Comparison of ENCODE assay signal across 24 cellular contexts in genomic region chr5:65229841-65230240, GRCh38.
A peak's percentile ranks its signal among the peaks of the same experiment; 100 is the strongest.
DNase-seq lines count a peak whose midpoint lies in the region; ATAC-seq, FAIRE-seq and TF ChIP-seq lines count a peak whose summit lies in the region.
"Had no signal": no experiment of that assay in that cellular context is flagged by ENCODE, and none has a peak within 500 bp of the region (broad histone marks: within the 10 kb centered on the region; RNA-seq: fewer than 3 reads in every experiment).

No MANE protein-coding gene starts in this region.

- TF ChIP-seq POLR2A in HCT116 (IDR thresholded peaks at IDR 0.05; ENCODE audit: borderline replicate concordance, extremely low read depth, insufficient read depth, insufficient read length) (no peak), GM12878 (IDR thresholded peaks at IDR 0.05; ENCODE audit: low read depth, low read length) (no peak)

- no peak overlapping the region for H3K27ac Mint-ChIP-seq in endodermal cell
- H3K27ac Mint-ChIP-seq: CD14-positive monocyte; CD4-positive, alpha-beta memory T cell; CD4-positive, CD25-positive, alpha-beta regulatory T cell; CD8-positive, alpha-beta memory T cell had no signal

- CTCF ChIA-PET in HCT116 (lab: Charles Lee) (no interaction called here), GM12878 (lab: Yijun Ruan, JAX) (interaction anchor here (0.9 kb wide), 1 partner anchor 15 kb away, joined by 3 read pairs; no protein-coding TSS in a partner anchor)

- H3K4me1 Mint-ChIP-seq in endodermal cell, result peaks cover 4% of the 10 kb centered on the region
- H3K4me1 Mint-ChIP-seq: CD14-positive monocyte; CD4-positive, alpha-beta memory T cell; CD8-positive, alpha-beta memory T cell had no signal

- WGBS in GM12878 (ENCODE audit: insufficient coverage, insufficient replicate concordance, low lambda C conversion rate, missing lambda C conversion rate), result 0% methylated on average over 1 of the region's 1 CpG
- WGBS in endodermal cell (ENCODE audit: insufficient coverage in 1 of 2, insufficient read length in 1 of 2), 2 experiments, result 94 to 100% methylated on average over 1 of the region's 1 CpG

- H3K9ac ChIP-seq in HCT116 (ENCODE audit: low read length) (no peak overlapping the region), GM12878 (ENCODE audit: control insufficient read depth, insufficient read depth, low read length) (no peak overlapping the region), endodermal cell (ENCODE audit: extremely low read depth, low read length, poor library complexity, severe bottlenecking) (no peak overlapping the region)
- H3K9ac ChIP-seq: BLaER1 had no signal

- no TSS peak for BruUV-seq in HCT116 (replicated peaks; lab: Mats Ljungman, UMichigan)
- no TSS peak for BruUV-seq in GM12878 (replicated peaks; lab: Mats Ljungman, UMichigan)

- SMC1A ChIA-PET in GM12878 (lab: Charles Lee; ENCODE audit: uncharacterized antibody, unreplicated experiment), result interaction anchor here (0.6 to 2.8 kb wide), 2 partner anchors 13 to 45 kb away, joined by 3 to 13 read pairs; no protein-coding TSS in a partner anchor

- intact Hi-C loops in HCT116 (cut with micrococcal nuclease) (no loop called here), GM12878 (cut with micrococcal nuclease; ENCODE audit: unreplicated experiment) (no loop called here)

- H4K20me1 ChIP-seq in HCT116 (ENCODE audit: insufficient read depth) (no peaks in the 10 kb centered on the region), GM12878 (ENCODE audit: control insufficient read depth, insufficient read depth) (no peaks in the 10 kb centered on the region)
- H4K20me1 ChIP-seq: BLaER1 had no signal

- in situ Hi-C loops in GM12878 (cut with MboI), result no loop called here
- in situ Hi-C loops in HAP-1 (cut with MboI; ENCODE audit: low sequenced_read_pairs), result no loop called here

- ATAC-seq in HCT116 (no peak), GM12878 (no peak), SK-N-SH treated with all-trans-retinoic acid at 6 μM for 48 hours (no peak)

- TF ChIP-seq RAD21 in HCT116 (IDR thresholded peaks at IDR 0.05; ENCODE audit: low read depth) (no peak), GM12878 (IDR thresholded peaks at IDR 0.05; ENCODE audit: insufficient read depth, low read depth, low read length) (no peak)

- H3K4me1 ChIP-seq in HCT116 (ENCODE audit: control insufficient read depth in 1 of 2, insufficient read depth in 2 of 2, low read length in 2 of 2) (no peaks in the 10 kb centered on the region), GM12878 (ENCODE audit: control insufficient read depth, insufficient read depth, low read length) (no peaks in the 10 kb centered on the region), endodermal cell (ENCODE audit: control insufficient read depth, insufficient read depth, low read length) (no peaks in the 10 kb centered on the region), HAP-1 (no peaks in the 10 kb centered on the region)
- H3K4me1 ChIP-seq: BE2C, BLaER1 had no signal

- H3K36me3 Mint-ChIP-seq in endodermal cell (ENCODE audit: low read depth), result peaks cover 9% of the 10 kb centered on the region
- H3K36me3 Mint-ChIP-seq: CD14-positive monocyte; CD4-positive, CD25-positive, alpha-beta regulatory T cell had no signal

- H3K27me3 ChIP-seq in HCT116 (ENCODE audit: insufficient read depth, low read length), result no peaks in the 10 kb centered on the region
- no peaks in the 10 kb centered on the region for H3K27me3 ChIP-seq in GM12878 (replicated peaks in 1 of 2; ENCODE audit: control insufficient read depth in 2 of 2, insufficient read depth in 2 of 2, low read length in 1 of 2)
- H3K27me3 ChIP-seq in endodermal cell (ENCODE audit: control insufficient read depth, insufficient read depth, low read length, poor library complexity, severe bottlenecking), result no peaks in the 10 kb centered on the region
- 0 out of 2 replicates have a peak, but pooled peaks cover 3% of the 10 kb centered on the region for H3K27me3 ChIP-seq in HAP-1 (ENCODE audit: low read depth)
- H3K27me3 ChIP-seq: BE2C, BLaER1 had no signal

- no peaks in the 10 kb centered on the region for H3K27me3 Mint-ChIP-seq in endodermal cell (ENCODE audit: insufficient read depth)
- H3K27me3 Mint-ChIP-seq: CD4-positive, CD25-positive, alpha-beta regulatory T cell; CD8-positive, alpha-beta memory T cell had no signal

- no peak for TF ChIP-seq CTCF in HCT116 (IDR thresholded peaks at IDR 0.05 in 2 of 3, conservative IDR thresholded peaks at IDR 0.05 in 1 of 3; ENCODE audit: borderline replicate concordance in 1 of 3, insufficient read depth in 1 of 3, low read depth in 2 of 3, low read length in 2 of 3)
- TF ChIP-seq CTCF in GM12878 (IDR thresholded peaks at IDR 0.05 in 2 of 3, conservative IDR thresholded peaks at IDR 0.05 in 1 of 3; ENCODE audit: control insufficient read depth in 2 of 3, extremely low read depth in 1 of 3, insufficient read depth in 1 of 3, low read depth in 3 of 3, low read length in 3 of 3), result no peak
- TF ChIP-seq CTCF in endodermal cell (conservative IDR thresholded peaks at IDR 0.05), result no peak

- RAD21 ChIA-PET in HCT116 (lab: Charles Lee; ENCODE audit: low non-redundant PET in 1 of 2, low total read pairs in 2 of 2, uncharacterized antibody in 2 of 2, unreplicated experiment in 2 of 2), result no interaction called here
- RAD21 ChIA-PET in GM12878 (lab: Charles Lee; ENCODE audit: unreplicated experiment), result no interaction called here

- H3K27ac ChIP-seq in HCT116 (ENCODE audit: low read depth, low read length) (no peak overlapping the region), GM12878 (ENCODE audit: control insufficient read depth, insufficient read depth) (no peak overlapping the region), endodermal cell (ENCODE audit: low read depth, low read length) (no peak overlapping the region)
- H3K27ac ChIP-seq: BLaER1 had no signal

- H3K4me3 Mint-ChIP-seq in endodermal cell, result no peak overlapping the region
- H3K4me3 Mint-ChIP-seq: CD14-positive monocyte; CD4-positive, alpha-beta memory T cell; CD4-positive, CD25-positive, alpha-beta regulatory T cell; CD8-positive, alpha-beta memory T cell had no signal

- H2AFZ ChIP-seq in HCT116 (ENCODE audit: low read depth, low read length, poor library complexity, severe bottlenecking) (no peak overlapping the region), GM12878 (ENCODE audit: control insufficient read depth, low read depth, low read length) (no peak overlapping the region)

- POLR2A ChIA-PET in HCT116 (lab: Charles Lee) (no interaction called here), GM12878 (lab: Charles Lee) (interaction anchor here (1.2 kb wide), 1 partner anchor 13 kb away, joined by 4 read pairs; no protein-coding TSS in a partner anchor)

- no peaks in the 10 kb centered on the region for H3K36me3 ChIP-seq in HCT116 (ENCODE audit: control insufficient read depth in 1 of 2, insufficient read depth in 2 of 2, low read length in 2 of 2)
- H3K36me3 ChIP-seq in GM12878 (ENCODE audit: control insufficient read depth in 2 of 2, insufficient read depth in 2 of 2, low read length in 1 of 2), result no peaks in the 10 kb centered on the region
- H3K36me3 ChIP-seq in endodermal cell (ENCODE audit: control insufficient read depth, insufficient read depth, low read length), result no peaks in the 10 kb centered on the region
- H3K36me3 ChIP-seq in HAP-1 (replicated peaks), result no peaks in the 10 kb centered on the region
- H3K36me3 ChIP-seq: BE2C, BLaER1 had no signal

- H3K79me2 ChIP-seq in HCT116 (ENCODE audit: insufficient read depth, low read length), result no peaks in the 10 kb centered on the region
- H3K79me2 ChIP-seq in GM12878 (ENCODE audit: control insufficient read depth, insufficient read depth, low read length), result no peaks in the 10 kb centered on the region

- TF ChIP-seq EP300 in GM12878 (IDR thresholded peaks at IDR 0.05; ENCODE audit: borderline replicate concordance in 1 of 2, control insufficient read depth in 1 of 2, low read depth in 2 of 2, low read length in 2 of 2), result no peak

- no peak overlapping the region for H3K4me2 ChIP-seq in HCT116 (ENCODE audit: low read length)
- H3K4me2 ChIP-seq in GM12878 (ENCODE audit: control insufficient read depth, insufficient read depth), result no peak overlapping the region
- H3K4me2 ChIP-seq: BLaER1 had no signal

- H3K9me3 ChIP-seq in HCT116 (ENCODE audit: control insufficient read depth in 1 of 2, insufficient read depth in 1 of 2, low read depth in 1 of 2, low read length in 2 of 2) (peaks cover 0 to 3% of the 10 kb centered on the region in 2 experiments; a peak in 1 of 4 replicates), GM12878 (replicated peaks; ENCODE audit: control insufficient read depth, insufficient read depth, low read length) (no peaks in the 10 kb centered on the region; the same call in 1 of the 3 replicates), endodermal cell (ENCODE audit: control insufficient read depth, low read length) (peaks cover 38% of the 10 kb centered on the region), HAP-1 (no peaks in the 10 kb centered on the region)
- H3K9me3 ChIP-seq: BE2C had no signal

- DNase-seq in HCT116 (ENCODE audit: low read depth, low spot score) (no peak), GM12878 (ENCODE audit: low read depth, low spot score) (no peak), endodermal cell (no peak), H4 (ENCODE audit: low spot score) (no peak), HAP-1 (ENCODE audit: low spot score in 2 of 2) (no peak), HUDEP-2 (lab: John Stamatoyannopoulos, UW; ENCODE audit: unreplicated experiment in 76 of 76) (no peak)
- DNase-seq: 8988T; ACHN; BE2C; C1 segment of cervical spinal cord; CD4-positive, alpha-beta memory T cell; CD4-positive, CD25-positive, alpha-beta regulatory T cell; CD8-positive, alpha-beta memory T cell; COR-L47; DMS 273 treated with DMSO at 0.1 percent for 48 hours; DMS153; DMS53; DMS79; GF-D8 had no signal

- H3K4me3 ChIP-seq in HCT116 (replicated peaks in 1 of 2; ENCODE audit: low read depth in 1 of 2, low read length in 2 of 2) (no peak overlapping the region), GM12878 (no peak overlapping the region), endodermal cell (ENCODE audit: low read length) (peak overlapping the region; percentile 54), HAP-1 (no peak overlapping the region)
- H3K4me3 ChIP-seq: BLaER1 had no signal

- FAIRE-seq in GM12878 (lab: Jason Lieb, UNC), result no peak
- FAIRE-seq: GM12892, GM18507 had no signal

- peaks cover 43% of the 10 kb centered on the region for H3K9me3 Mint-ChIP-seq in endodermal cell

- no peaks in the 10 kb centered on the region for H3K9me2 ChIP-seq in HCT116 (ENCODE audit: insufficient read depth)

TF ChIP-seq in HCT116, 20 proteins besides CTCF, POLR2A, EP300 and RAD21:
- TF ChIP-seq EZH2phosphoT487 (IDR thresholded peaks at IDR 0.05; ENCODE audit: borderline replicate concordance), result no peak
- TF ChIP-seq CBX3 (IDR thresholded peaks at IDR 0.05; ENCODE audit: low read depth), result 0 out of 2 replicates have a peak, but pooled peaks have one; percentile 34
TF ChIP-seq in HCT116: peak in this region for 1.

TF ChIP-seq in GM12878, 131 proteins besides CTCF, POLR2A, EP300 and RAD21:
- TF ChIP-seq STAT1 (conservative IDR thresholded peaks at IDR 0.05), result no peak
- peak; percentile 94; the same call in 1 of the 2 replicates for TF ChIP-seq CBX5 (IDR thresholded peaks at IDR 0.05; ENCODE audit: low read depth)

Comparison
In these comparisons a context has a peak if more than half of its experiments do, and no peak if none do; other contexts are left out.
1. Of the 18 proteins assayed by ChIP-seq in both GM12878 and HCT116: peak only in GM12878: none; only in HCT116: CBX3; in both: none; in neither: 17.